ENCODE assay signal across 11 cellular contexts in genomic region chr6:101392561-101393230, GRCh38. TPM values are rescaled to one million over a fixed set of nuclear protein-coding genes. Genes with fewer than 3 reads are reported as not detected.
A peak's percentile ranks its signal among the peaks of the same experiment; 100 is the strongest.
DNase-seq lines count a peak whose midpoint lies in the region; ATAC-seq and TF ChIP-seq lines count a peak whose summit lies in the region.
"Had no signal": no experiment of that assay in that cellular context is flagged by ENCODE, and none has a peak within 500 bp of the region (broad histone marks: within the 10 kb centered on the region; RNA-seq: fewer than 3 reads in every experiment).

No MANE protein-coding gene starts in this region.

- ATAC-seq in HG03460 (IDR thresholded peaks at IDR 0.05; ENCODE audit: unreplicated experiment) (no peak), left colon (no peak)
- ATAC-seq: activated CD8-positive, alpha-beta memory T cell treated with anti-CD3 and anti-CD28 coated beads, Interleukin-2, amount 10 ng/mL, durations not matched to agents 7 days and 5 days had no signal

- intact Hi-C loops in dorsolateral prefrontal cortex (cut with DNase I), result no loop called here
- intact Hi-C loops in CD14-positive monocyte (cut with micrococcal nuclease), result no loop called here
- intact Hi-C loops in left colon (cut with DNase I, micrococcal nuclease), result no loop called here

- H3K4me1 Mint-ChIP-seq in CD14-positive monocyte, result no peaks in the 10 kb centered on the region
- H3K4me1 Mint-ChIP-seq: activated CD8-positive, alpha-beta memory T cell treated with anti-CD3 and anti-CD28 coated beads, Interleukin-2, amount 10 ng/mL, durations not matched to agents 7 days and 5 days had no signal

- peak; percentile 6 for DNase-seq in AG08395 (ENCODE audit: low spot score)
- DNase-seq in NCI-H2029 (lab: John Stamatoyannopoulos, UW), result peak; percentile 55
- DNase-seq in dorsolateral prefrontal cortex, result peak in 1 of 10 donors; percentile 22
- peak; percentile 24 for DNase-seq in myocyte (ENCODE audit: low read depth)
- DNase-seq in CD14-positive monocyte (ENCODE audit: low spot score), result no peak
- no peak for DNase-seq in activated CD4-positive, alpha-beta T cell treated with anti-CD3 and anti-CD28 coated beads for 48 hours
- DNase-seq in left colon, result no peak
- DNase-seq: activated CD8-positive, alpha-beta memory T cell treated with anti-CD3 and anti-CD28 coated beads, Interleukin-2, amount 10 ng/mL, durations not matched to agents 7 days and 5 days had no signal

- H3K27ac ChIP-seq in dorsolateral prefrontal cortex, result peak overlapping the region in 17 of 59 donors; percentile 36 to 79 (median 54)
- H3K27ac ChIP-seq: HL-60 had no signal

- peaks cover 0 to 3% of the 10 kb centered on the region in 2 donors for H3K36me3 Mint-ChIP-seq in CD14-positive monocyte
- H3K36me3 Mint-ChIP-seq: activated CD8-positive, alpha-beta memory T cell treated with anti-CD3 and anti-CD28 coated beads, Interleukin-2, amount 10 ng/mL, durations not matched to agents 7 days and 5 days had no signal

- H3K9me3 Mint-ChIP-seq in CD14-positive monocyte, result peaks cover 0 to 12% (median 6%) of the 10 kb centered on the region in 7 donors

- peak overlapping the region in 1 of 7 donors; percentile 18 for H3K27ac Mint-ChIP-seq in CD14-positive monocyte
- H3K27ac Mint-ChIP-seq: activated CD8-positive, alpha-beta memory T cell treated with anti-CD3 and anti-CD28 coated beads, Interleukin-2, amount 10 ng/mL, durations not matched to agents 7 days and 5 days had no signal

- H3K4me3 ChIP-seq in dorsolateral prefrontal cortex, result peak overlapping the region; percentile 33 to 76 (median 60)

- peaks cover 0 to 68% (median 29%) of the 10 kb centered on the region in 45 donors for H3K27me3 ChIP-seq in dorsolateral prefrontal cortex

- peaks cover 35 to 59% (median 49%) of the 10 kb centered on the region in 3 donors for H3K27me3 Mint-ChIP-seq in CD14-positive monocyte (ENCODE audit: low read depth in 3 of 3)

- H3K4me3 Mint-ChIP-seq in CD14-positive monocyte, result peak overlapping the region in 1 of 2 donors; percentile 74
- H3K4me3 Mint-ChIP-seq: activated CD8-positive, alpha-beta memory T cell treated with anti-CD3 and anti-CD28 coated beads, Interleukin-2, amount 10 ng/mL, durations not matched to agents 7 days and 5 days had no signal

- TF ChIP-seq CTCF in dorsolateral prefrontal cortex (IDR thresholded peaks at IDR 0.05 in 54 of 56, conservative IDR thresholded peaks at IDR 0.05 in 2 of 56; ENCODE audit: low read depth in 1 of 56, partially characterized antibody in 56 of 56) (no peak), CD14-positive monocyte (IDR thresholded peaks at IDR 0.05) (no peak)

RNA-seq across cellular contexts. Expression of gene GRIK2, which starts 0.8 kb away (rescaled TPM):
- total RNA-seq in dorsolateral prefrontal cortex (100 to 1,000 TPM in 39 of 120 experiments, 10 to 100 TPM in 81; 35.4 to 146 (median 90.1) TPM), myocyte (9.2 and 14.3 TPM in 2 replicates), left colon (1 to 10 TPM; 1.2 to 1.9 TPM)
- polyA plus RNA-seq in myocyte (2012), result 7.8 TPM
- polyA plus RNA-seq in CD14-positive monocyte, result not detected
- total RNA-seq: activated CD8-positive, alpha-beta memory T cell treated with anti-CD3 and anti-CD28 coated beads, Interleukin-2, amount 10 ng/mL, durations not matched to agents 7 days and 5 days; pulmonary artery endothelial cell had no signal

Comparison
In these comparisons a context has a peak if more than half of its experiments do, and no peak if none do; other contexts are left out.
1. DNase-seq: peak in AG08395 (single experiment), NCI-H2029 (single experiment) and myocyte (single experiment); none in CD14-positive monocyte (single experiment), activated CD4-positive, alpha-beta T cell treated with anti-CD3 and anti-CD28 coated beads for 48 hours (single experiment) and left colon (0 of 2).